In genomic region chr16:88569614-88569984, GRCh38 we compare ENCODE assay signal across 8 cellular contexts. TPM values are rescaled to one million over a fixed set of nuclear protein-coding genes. Genes with fewer than 3 reads are reported as not detected.
A peak's percentile ranks its signal among the peaks of the same experiment; 100 is the strongest.
DNase-seq lines count a peak whose midpoint lies in the region; ATAC-seq and TF ChIP-seq lines count a peak whose summit lies in the region.

No MANE protein-coding gene starts in this region.

- no peak overlapping the region for H2AK5ac ChIP-seq in mesendoderm (ENCODE audit: low read length)

- H3K9me3 ChIP-seq in DOHH2 (ENCODE audit: control insufficient read depth, insufficient read depth, low read length) (no peaks in the 10 kb centered on the region), uterus (no peaks in the 10 kb centered on the region)

- TF ChIP-seq CTCF in DOHH2 (IDR thresholded peaks at IDR 0.05; ENCODE audit: low read depth, low read length, poor library complexity, severe bottlenecking) (no peak), choroid plexus epithelial cell (conservative IDR thresholded peaks at IDR 0.05; ENCODE audit: low read depth, low read length) (no peak), uterus (IDR thresholded peaks at IDR 0.05) (no peak)

- H3K23ac ChIP-seq in mesendoderm (ENCODE audit: low read length), result peak overlapping the region; percentile 86

- H3K4ac ChIP-seq in mesendoderm (ENCODE audit: low read depth, low read length), result peak overlapping the region; percentile 49

- H3K79me2 ChIP-seq in DOHH2 (ENCODE audit: control insufficient read depth, low read length) (peaks cover 59% of the 10 kb centered on the region), mesendoderm (ENCODE audit: control insufficient read depth, insufficient read depth, low read length) (peaks cover 26% of the 10 kb centered on the region)

- H3K27me3 ChIP-seq in DOHH2 (ENCODE audit: control insufficient read depth, low read length), result no peaks in the 10 kb centered on the region
- no peaks in the 10 kb centered on the region for H3K27me3 ChIP-seq in mesendoderm (ENCODE audit: insufficient read depth, low read length, poor library complexity)
- no peaks in the 10 kb centered on the region for H3K27me3 ChIP-seq in uterus

- H3K4me3 ChIP-seq in DOHH2 (ENCODE audit: low read length), result peak overlapping the region; percentile 94
- H3K4me3 ChIP-seq in choroid plexus epithelial cell (ENCODE audit: low read depth, low read length), result peak overlapping the region; percentile 80
- peak overlapping the region; percentile 55 for H3K4me3 ChIP-seq in mesendoderm (ENCODE audit: low read length)
- H3K4me3 ChIP-seq in uterus, result peak overlapping the region; percentile 49 to 66

- H3K27ac ChIP-seq in DOHH2 (ENCODE audit: low read depth, low read length) (peak overlapping the region; percentile 23; the same call in 1 of the 2 replicates), mesendoderm (ENCODE audit: low read depth, low read length) (no peak overlapping the region), uterus (peak overlapping the region; percentile 77)

- H3K36me3 ChIP-seq in DOHH2 (ENCODE audit: control insufficient read depth, low read length), result peaks cover 34% of the 10 kb centered on the region
- no peaks in the 10 kb centered on the region for H3K36me3 ChIP-seq in mesendoderm (ENCODE audit: control insufficient read depth, insufficient read depth, low read length)
- H3K36me3 ChIP-seq in uterus, result no peaks in the 10 kb centered on the region

- H2BK5ac ChIP-seq in mesendoderm (ENCODE audit: low read length), result no peak overlapping the region

- no peak overlapping the region for H4K5ac ChIP-seq in mesendoderm (ENCODE audit: low read length)

- peaks cover 23% of the 10 kb centered on the region for H3K4me1 ChIP-seq in DOHH2 (ENCODE audit: control insufficient read depth, low read length)
- peaks cover 6% of the 10 kb centered on the region for H3K4me1 ChIP-seq in mesendoderm (ENCODE audit: control insufficient read depth, low read depth, low read length)
- H3K4me1 ChIP-seq in uterus, result peaks cover 0 to 8% of the 10 kb centered on the region in 2 donors

- no peak overlapping the region for H4K8ac ChIP-seq in mesendoderm (ENCODE audit: low read depth, low read length)

- no peaks in the 10 kb centered on the region for H3K9me2 ChIP-seq in DOHH2 (replicated peaks; ENCODE audit: control insufficient read depth, low read length)

- no CpG with 5 or more reads among the region's 28 CpGs for WGBS in mesendoderm (ENCODE audit: extremely low coverage, insufficient coverage, low lambda C conversion rate)

- intact Hi-C loops in uterus (cut with DNase I; ENCODE audit: low total_unique reads), result no loop called here

- peaks cover 11% of the 10 kb centered on the region for H3K79me1 ChIP-seq in mesendoderm (ENCODE audit: low read length)

- peak overlapping the region; percentile 85 for H3K9ac ChIP-seq in mesendoderm (ENCODE audit: low read length)

- no peak overlapping the region for H2BK120ac ChIP-seq in mesendoderm (ENCODE audit: low read depth, low read length)

- peak overlapping the region; percentile 97 for H3K4me2 ChIP-seq in DOHH2 (ENCODE audit: low read length)
- H3K4me2 ChIP-seq in mesendoderm (ENCODE audit: low read length), result peak overlapping the region; percentile 69

- no peaks in the 10 kb centered on the region for H3F3A ChIP-seq in DOHH2 (ENCODE audit: control insufficient read depth, insufficient read depth)

- no peak overlapping the region for H2BK15ac ChIP-seq in mesendoderm (replicated peaks; ENCODE audit: low read depth)

- H3K18ac ChIP-seq in mesendoderm (ENCODE audit: low read length), result peak overlapping the region; percentile 25

- peaks cover 26% of the 10 kb centered on the region for H4K20me1 ChIP-seq in DOHH2 (ENCODE audit: control insufficient read depth, insufficient read depth, low read depth, low read length)

- H3K56ac ChIP-seq in mesendoderm (ENCODE audit: low read length), result peak overlapping the region; percentile 93

- DNase-seq in LHCN-M2 (ENCODE audit: low read depth), result peak; percentile 19
- peak; percentile 13 for DNase-seq in choroid plexus epithelial cell (ENCODE audit: low read depth)
- no peak for DNase-seq in mesendoderm
- DNase-seq in uterus, result peak in 1 of 2 donors; percentile 34
- DNase-seq in GF-D8 (lab: John Stamatoyannopoulos, UW), result no peak
- DNase-seq in activated CD4-positive, CD25-positive, alpha-beta regulatory T cell (lab: John Stamatoyannopoulos, UW), result no peak

- no peak for TF ChIP-seq POLR2A in uterus (IDR thresholded peaks at IDR 0.05)

- ATAC-seq in GM21737 (IDR thresholded peaks at IDR 0.05; ENCODE audit: unreplicated experiment), result peak; percentile 15

RNA-seq across cellular contexts. Expression of gene ZC3H18, which starts 0.6 kb away (rescaled TPM):
- 15.8 and 20.0 TPM in 2 replicates for total RNA-seq in LHCN-M2 (2014; rRNA removed)
- polyA plus RNA-seq in LHCN-M2 (2012), result 19.7 TPM
- polyA plus RNA-seq in mesendoderm (2013, experiment 1 of 2), result 44.2 TPM
- 44.8 TPM for polyA plus RNA-seq in mesendoderm (2013, experiment 2 of 2)
- total RNA-seq in uterus, result 10 to 100 TPM in 2 of 4 donors, 1 to 10 TPM in 1, under 1 TPM in 1; 0.88 to 58.8 (median 9.5) TPM

Comparison
In these comparisons a context has a peak if more than half of its experiments do, and no peak if none do; other contexts are left out.
1. DNase-seq: peak in LHCN-M2 (single experiment) and choroid plexus epithelial cell (single experiment); none in mesendoderm (single experiment), GF-D8 (single experiment) and activated CD4-positive, CD25-positive, alpha-beta regulatory T cell (0 of 4).
2. Peak in every context shown above with its lines, with median percentiles within 50 percentile points of each other: H3K4me3 ChIP-seq.